ENCODE assay signal across 15 cellular contexts in the genomic region with DNA sequence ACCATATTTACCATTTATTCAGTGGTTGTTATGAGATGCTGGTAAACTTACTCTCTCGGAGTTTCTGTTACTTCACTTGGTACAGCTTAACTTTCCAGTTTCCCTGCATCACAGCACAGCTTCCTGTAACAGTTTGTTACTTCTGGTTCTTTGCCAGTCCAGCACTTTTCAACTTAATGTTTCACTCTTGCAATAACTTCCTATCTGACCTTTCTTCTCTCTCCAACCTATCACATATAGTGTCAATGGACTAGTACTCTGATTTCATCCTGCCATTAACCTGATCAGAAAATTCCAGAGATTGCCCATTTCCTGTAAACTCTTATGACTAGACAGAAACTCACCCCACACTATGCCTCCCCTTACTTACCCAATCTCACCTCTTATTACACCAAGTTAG. TPM values are rescaled to one million over a fixed set of nuclear protein-coding genes. Genes with fewer than 3 reads are reported as not detected.
DNase-seq lines count a peak whose midpoint lies in the region; ATAC-seq and TF ChIP-seq lines count a peak whose summit lies in the region.
"Had no signal": no experiment of that assay in that cellular context is flagged by ENCODE, and none has a peak within 500 bp of the region (broad histone marks: within the 10 kb centered on the region; RNA-seq: fewer than 3 reads in every experiment).

No MANE protein-coding gene starts in this region.

- intact Hi-C loops in mammary epithelial cell (cut with micrococcal nuclease) (no loop called here), MCF 10A (cut with micrococcal nuclease) (no loop called here), spleen (cut with DNase I; ENCODE audit: low total_unique reads) (no loop called here)

- no peaks in the 10 kb centered on the region for H3K36me3 Mint-ChIP-seq in MCF 10A (ENCODE audit: insufficient read depth, unreplicated experiment)
- H3K36me3 Mint-ChIP-seq: activated naive CD8-positive, alpha-beta T cell had no signal

- H3K4me2 ChIP-seq in mammary epithelial cell (ENCODE audit: insufficient read depth, low read depth, low read length), result no peak overlapping the region
- H3K4me2 ChIP-seq in OCI-LY3 (ENCODE audit: low read length), result peak overlapping the region; percentile 52
- H3K4me2 ChIP-seq: smooth muscle cell had no signal

- H3K36me3 ChIP-seq in mammary epithelial cell (ENCODE audit: insufficient read depth, low read length) (no peaks in the 10 kb centered on the region), OCI-LY3 (replicated peaks; ENCODE audit: low read depth, low read length) (no peaks in the 10 kb centered on the region), spleen (no peaks in the 10 kb centered on the region), gastroesophageal sphincter (no peaks in the 10 kb centered on the region)

- in situ Hi-C loops in mammary epithelial cell (cut with MboI; ENCODE audit: low sequenced_read_pairs in 2 of 2), result no loop called here
- in situ Hi-C loops in GM13977 (cut with MboI; ENCODE audit: low pct_unique_long_range_greater_than_20kb, low sequenced_read_pairs, unreplicated experiment), result no loop called here

- CTCF ChIA-PET in mammary epithelial cell (lab: Charles Lee; ENCODE audit: low non-redundant PET), result interaction anchor here (0.6 to 0.7 kb wide), 2 partner anchors 65 to 269 kb away, joined by 3 to 6 read pairs; no protein-coding TSS in a partner anchor
- CTCF ChIA-PET in MCF 10A (lab: Yijun Ruan, JAX), result interaction anchor here (0.6 kb wide), 1 partner anchor 34 kb away, joined by 3 read pairs; no protein-coding TSS in a partner anchor

- H3K9ac ChIP-seq in mammary epithelial cell (ENCODE audit: insufficient read depth, low read length) (no peak overlapping the region), OCI-LY3 (ENCODE audit: low read length) (no peak overlapping the region)

- TF ChIP-seq CTCF in mammary epithelial cell (conservative IDR thresholded peaks at IDR 0.05 in 1 of 2, IDR thresholded peaks at IDR 0.05 in 1 of 2; ENCODE audit: extremely low read depth in 1 of 2, insufficient read depth in 1 of 2, low read depth in 1 of 2, low read length in 2 of 2) (no peak), MCF 10A (IDR thresholded peaks at IDR 0.05; ENCODE audit: unreplicated experiment) (no peak), OCI-LY3 (IDR thresholded peaks at IDR 0.05; ENCODE audit: low read depth, low read length) (no peak), spleen (IDR thresholded peaks at IDR 0.05 in 8 of 11, conservative IDR thresholded peaks at IDR 0.05 in 3 of 11) (no peak), GM13977 (IDR thresholded peaks at IDR 0.05; ENCODE audit: extremely low read depth, insufficient read depth, missing control alignments) (no peak), gastroesophageal sphincter (IDR thresholded peaks at IDR 0.05) (no peak)

- H3K4me1 ChIP-seq in mammary epithelial cell (ENCODE audit: insufficient read depth, low read length) (peaks cover 4% of the 10 kb centered on the region), OCI-LY3 (ENCODE audit: low read length) (peaks cover 27% of the 10 kb centered on the region), spleen (peaks cover 0 to 39% (median 22%) of the 10 kb centered on the region in 6 donors), gastroesophageal sphincter (peaks cover 0 to 5% (median 0%) of the 10 kb centered on the region in 3 donors)
- H3K4me1 ChIP-seq: foreskin keratinocyte had no signal

- H3K9me3 Mint-ChIP-seq in MCF 10A (ENCODE audit: unreplicated experiment), result no peaks in the 10 kb centered on the region
- H3K9me3 Mint-ChIP-seq: nephron; T-helper 1 cell treated with Interleukin-12 subunit alpha and Interleukin-12 subunit beta and Interleukin-4 antibody, amounts not matched to agents 30 μg/mL and 1 μg/mL, for 36 hours had no signal

- H3K4me3 Mint-ChIP-seq in MCF 10A (ENCODE audit: unreplicated experiment), result no peak overlapping the region
- H3K4me3 Mint-ChIP-seq: activated naive CD8-positive, alpha-beta T cell; nephron; T-helper 1 cell treated with Interleukin-12 subunit alpha and Interleukin-12 subunit beta and Interleukin-4 antibody, amounts not matched to agents 30 μg/mL and 1 μg/mL, for 36 hours had no signal

- WGBS in mammary epithelial cell (ENCODE audit: low coverage, missing lambda C conversion rate), result 100% methylated on average over 1 of the region's 1 CpG
- WGBS in spleen, 5 donors, result 6 to 23% (median 18%) methylated on average over 1 of the region's 1 CpG
- WGBS in gastroesophageal sphincter (ENCODE audit: low coverage in 1 of 2), 2 donors, result 33 to 63% methylated on average over 1 of the region's 1 CpG

- H4K20me1 ChIP-seq in mammary epithelial cell (ENCODE audit: insufficient read depth, low read length) (no peaks in the 10 kb centered on the region), OCI-LY3 (ENCODE audit: insufficient read depth, low read length) (no peaks in the 10 kb centered on the region)

- ATAC-seq in HG02623 (IDR thresholded peaks at IDR 0.05; ENCODE audit: unreplicated experiment) (peak; percentile 17), gastroesophageal sphincter (no peak)
- ATAC-seq: foreskin keratinocyte had no signal

- H3K27me3 ChIP-seq in mammary epithelial cell (ENCODE audit: insufficient read depth, low read length) (no peaks in the 10 kb centered on the region), OCI-LY3 (ENCODE audit: low read depth, low read length) (no peaks in the 10 kb centered on the region), spleen (replicated peaks in 1 of 7) (peaks cover 0 to 25% (median 0%) of the 10 kb centered on the region in 7 donors), gastroesophageal sphincter (peaks cover 29% of the 10 kb centered on the region)
- H3K27me3 ChIP-seq: foreskin keratinocyte had no signal

- H3K79me2 ChIP-seq in mammary epithelial cell (ENCODE audit: insufficient read depth, low read length), result peaks cover 10% of the 10 kb centered on the region
- peaks cover 9% of the 10 kb centered on the region for H3K79me2 ChIP-seq in OCI-LY3 (ENCODE audit: low read length)

- DNase-seq in mammary epithelial cell (peak; percentile 15), MCF 10A (ENCODE audit: unreplicated experiment) (no peak), spleen (no peak), NCI-H526 (lab: John Stamatoyannopoulos, UW) (no peak), GM13977 (ENCODE audit: low spot score) (no peak)
- DNase-seq: foreskin keratinocyte, NCI-H1694 had no signal

- H3K4me1 Mint-ChIP-seq in MCF 10A (ENCODE audit: insufficient read depth, unreplicated experiment), result no peaks in the 10 kb centered on the region

- POLR2A ChIA-PET in MCF 10A (lab: Yijun Ruan, JAX), result interaction anchor here (0.6 to 1.5 kb wide), 4 partner anchors 35 to 1887 kb away, joined by 3 to 4 read pairs (median 4); no protein-coding TSS in a partner anchor

- no peak overlapping the region for H3K4me3 ChIP-seq in mammary epithelial cell (replicated peaks in 1 of 3; ENCODE audit: insufficient read depth in 1 of 3, low read depth in 2 of 3, low read length in 3 of 3)
- peak overlapping the region; percentile 15; the same call in 1 of the 2 replicates for H3K4me3 ChIP-seq in OCI-LY3 (ENCODE audit: low read length)
- H3K4me3 ChIP-seq in spleen, result peak overlapping the region in 1 of 8 donors; percentile 1
- no peak overlapping the region for H3K4me3 ChIP-seq in gastroesophageal sphincter
- H3K4me3 ChIP-seq: coronary artery, smooth muscle cell had no signal

- BruUV-seq in mammary epithelial cell (replicated peaks; lab: Mats Ljungman, UMichigan), result no TSS peak
- BruUV-seq in MCF 10A (replicated peaks; lab: Mats Ljungman, UMichigan), result no TSS peak

- TF ChIP-seq EP300 in gastroesophageal sphincter (IDR thresholded peaks at IDR 0.05), result no peak

- H3K27me3 Mint-ChIP-seq in MCF 10A (ENCODE audit: insufficient read depth, unreplicated experiment), result no peaks in the 10 kb centered on the region

- H3K9me3 ChIP-seq in mammary epithelial cell (replicated peaks; ENCODE audit: insufficient read depth, low read length) (no peaks in the 10 kb centered on the region), OCI-LY3 (ENCODE audit: insufficient read depth, low read length) (no peaks in the 10 kb centered on the region), spleen (no peaks in the 10 kb centered on the region), gastroesophageal sphincter (no peaks in the 10 kb centered on the region)

- no peak overlapping the region for H3K27ac ChIP-seq in mammary epithelial cell (ENCODE audit: insufficient read depth, low read depth, low read length)
- no peak overlapping the region for H3K27ac ChIP-seq in OCI-LY3 (ENCODE audit: low read length)
- peak overlapping the region in 5 of 8 donors; percentile 9 to 69 (median 63) for H3K27ac ChIP-seq in spleen
- H3K27ac ChIP-seq in gastroesophageal sphincter, result no peak overlapping the region
- H3K27ac ChIP-seq: coronary artery, foreskin keratinocyte had no signal

- TF ChIP-seq POLR2A in spleen (IDR thresholded peaks at IDR 0.05), result no peak
- TF ChIP-seq POLR2A in gastroesophageal sphincter (IDR thresholded peaks at IDR 0.05), result no peak

- H3K27ac Mint-ChIP-seq in MCF 10A (ENCODE audit: low read depth, unreplicated experiment), result no peak overlapping the region
- H3K27ac Mint-ChIP-seq: activated naive CD8-positive, alpha-beta T cell; nephron; T-helper 1 cell treated with Interleukin-12 subunit alpha and Interleukin-12 subunit beta and Interleukin-4 antibody, amounts not matched to agents 30 μg/mL and 1 μg/mL, for 36 hours had no signal

- H2AFZ ChIP-seq in mammary epithelial cell (ENCODE audit: low read depth, low read length) (no peak overlapping the region), OCI-LY3 (ENCODE audit: low read depth, low read length) (peak overlapping the region; percentile 35; the same call in 1 of the 2 replicates)

- dilution Hi-C loops in mammary epithelial cell (cut with HindIII; ENCODE audit: low sequenced_read_pairs), result no loop called here

RNA-seq across cellular contexts. Expression of gene ATP11B, which starts 3.9 kb away (rescaled TPM):
- total RNA-seq in mammary epithelial cell, result 10 to 100 TPM; 74.4 to 80.2 TPM
- polyA plus RNA-seq in mammary epithelial cell, result 18.3 TPM
- polyA minus RNA-seq in mammary epithelial cell, result 59.0 TPM
- 66.2 and 69.9 TPM in 2 replicates for total RNA-seq in MCF 10A (2022)
- total RNA-seq in spleen, result 100 to 1,000 TPM in 4 of 7 donors, 10 to 100 TPM in 3; 82.7 to 165 (median 101) TPM
- 1 to 10 TPM; 7.2 to 9.0 (median 9.0) TPM for polyA plus RNA-seq in spleen
- 10 to 100 TPM; 53.8 to 70.7 (median 58.6) TPM for total RNA-seq in gastroesophageal sphincter

Comparison
In these comparisons a context has a peak if more than half of its experiments do, and no peak if none do; other contexts are left out.
1. H3K27ac ChIP-seq: peak in spleen (5 of 8); none in mammary epithelial cell (single experiment), OCI-LY3 (single experiment) and gastroesophageal sphincter (0 of 4).